ENCODE assay signal across 8 cellular contexts in genomic region chr9:74951107-74951720, GRCh38. TPM values are rescaled to one million over a fixed set of nuclear protein-coding genes. Genes with fewer than 3 reads are reported as not detected.
DNase-seq lines count a peak whose midpoint lies in the region; ATAC-seq and TF ChIP-seq lines count a peak whose summit lies in the region.

No MANE protein-coding gene starts in this region.

- H3K4me3 ChIP-seq in heart right ventricle (peak overlapping the region; percentile 60 to 98 (median 88)), aorta (ENCODE audit: low read length in 2 of 2) (peak overlapping the region; percentile 32 to 82)

- TF ChIP-seq CTCF in heart right ventricle (IDR thresholded peaks at IDR 0.05) (no peak), MCF 10A (IDR thresholded peaks at IDR 0.05; ENCODE audit: unreplicated experiment) (no peak), mesothelial cell of epicardium (IDR thresholded peaks at IDR 0.05; ENCODE audit: unreplicated experiment) (no peak)

- H3K27ac Mint-ChIP-seq in MCF 10A (ENCODE audit: low read depth, unreplicated experiment) (peak overlapping the region; percentile 92), mesothelial cell of epicardium (peak overlapping the region; percentile 94)

- ATAC-seq in heart right ventricle, result no peak
- no peak for ATAC-seq in Right ventricle myocardium superior (ENCODE audit: poor library complexity)
- ATAC-seq in aorta (ENCODE audit: low FRiP score), result no peak
- no peak for ATAC-seq in HG03520 (IDR thresholded peaks at IDR 0.05; ENCODE audit: unreplicated experiment)

- H3K4me1 Mint-ChIP-seq in MCF 10A (ENCODE audit: insufficient read depth, unreplicated experiment), result peaks cover 9% of the 10 kb centered on the region
- H3K4me1 Mint-ChIP-seq in mesothelial cell of epicardium, result peaks cover 12% of the 10 kb centered on the region

- DNase-seq in heart right ventricle (no peak), Right ventricle myocardium superior (no peak), MCF 10A (ENCODE audit: unreplicated experiment) (no peak), mesothelial cell of epicardium (ENCODE audit: low spot score in 2 of 2, unreplicated experiment in 2 of 2) (no peak), aorta (no peak), GF-D8 (lab: John Stamatoyannopoulos, UW) (no peak), COR-L47 (lab: John Stamatoyannopoulos, UW) (no peak)

- no peaks in the 10 kb centered on the region for H3K27me3 Mint-ChIP-seq in MCF 10A (ENCODE audit: insufficient read depth, unreplicated experiment)
- no peaks in the 10 kb centered on the region for H3K27me3 Mint-ChIP-seq in mesothelial cell of epicardium (ENCODE audit: low read depth)

- H3K4me1 ChIP-seq in heart right ventricle (peaks cover 0 to 27% (median 17%) of the 10 kb centered on the region in 9 donors), aorta (ENCODE audit: control insufficient read depth in 1 of 2, insufficient read depth in 2 of 2, low read length in 2 of 2) (no peaks in the 10 kb centered on the region)

- H3K36me3 Mint-ChIP-seq in MCF 10A (ENCODE audit: insufficient read depth, unreplicated experiment) (peaks cover 10% of the 10 kb centered on the region), mesothelial cell of epicardium (peaks cover 3% of the 10 kb centered on the region)

- POLR2A ChIA-PET in MCF 10A (lab: Yijun Ruan, JAX), result interaction anchor here (0.9 to 2.6 kb wide), 5 partner anchors 35 to 137 kb away, joined by 3 to 17 read pairs (median 3); partner anchors contain the start of genes NMRK1, OSTF1 and TRPM6

- H3K9me3 Mint-ChIP-seq in MCF 10A (ENCODE audit: unreplicated experiment), result no peaks in the 10 kb centered on the region
- H3K9me3 Mint-ChIP-seq in mesothelial cell of epicardium, result no peaks in the 10 kb centered on the region

- H3K27me3 ChIP-seq in heart right ventricle (no peaks in the 10 kb centered on the region), aorta (ENCODE audit: control insufficient read depth in 1 of 2, insufficient read depth in 2 of 2, low read length in 1 of 2) (no peaks in the 10 kb centered on the region)

- BruUV-seq in MCF 10A (replicated peaks; lab: Mats Ljungman, UMichigan), result TSS peak; percentile 43

- intact Hi-C loops in heart right ventricle (cut with DNase I), result loop anchor here in 5 of 10 donors (5.0 to 10.0 kb wide), 5 partner anchors 51 to 174 kb away; partner anchors contain the start of genes NMRK1 (in 2 of the 5), OSTF1 (in 2 of the 5) and TRPM6 (in 1 of the 5)
- intact Hi-C loops in Right ventricle myocardium superior (cut with DNase I), result no loop called here
- intact Hi-C loops in MCF 10A (cut with micrococcal nuclease), result loop anchor here (5.0 kb wide), 3 partner anchors 51 to 126 kb away; partner anchors contain the start of gene CARNMT1
- intact Hi-C loops in aorta (cut with DNase I), result loop anchor here (5.0 kb wide), 1 partner anchor 136 kb away; the partner anchor contains the start of genes NMRK1 (in 2 of the 2) and OSTF1 (in 2 of the 2)

- peak overlapping the region; percentile 88 for H3K4me3 Mint-ChIP-seq in MCF 10A (ENCODE audit: unreplicated experiment)
- peak overlapping the region; percentile 91 for H3K4me3 Mint-ChIP-seq in mesothelial cell of epicardium

- peak overlapping the region in 9 of 10 donors; percentile 89 to 99 (median 96) for H3K27ac ChIP-seq in heart right ventricle
- H3K27ac ChIP-seq in aorta (ENCODE audit: low read depth in 1 of 2, low read length in 2 of 2), result no peak overlapping the region

- H3K9me3 ChIP-seq in heart right ventricle, result no peaks in the 10 kb centered on the region
- H3K9me3 ChIP-seq in aorta (ENCODE audit: control insufficient read depth, low read length), result no peaks in the 10 kb centered on the region

- CTCF ChIA-PET in MCF 10A (lab: Yijun Ruan, JAX), result interaction anchor here (0.6 to 8.3 kb wide), 24 partner anchors 9 to 940 kb away, joined by 3 to 170 read pairs (median 4); no protein-coding TSS in a partner anchor

- H3K36me3 ChIP-seq in heart right ventricle (peaks cover 0 to 14% (median 0%) of the 10 kb centered on the region in 9 donors), aorta (ENCODE audit: control insufficient read depth in 1 of 2, insufficient read depth in 2 of 2, low read length in 1 of 2) (no peaks in the 10 kb centered on the region)

- WGBS in heart right ventricle, 2 donors, result 67 to 68% methylated on average over 21 of the region's 21 CpGs
- 70 to 72% methylated on average over 21 of the region's 21 CpGs for WGBS in aorta, 2 donors

RNA-seq across cellular contexts. Expression of gene C9orf40, which starts 1.5 kb away (rescaled TPM):
- total RNA-seq in heart right ventricle (1 to 10 TPM in 9 of 10 donors, under 1 TPM in 1; 0.96 to 2.9 (median 1.9) TPM), Right ventricle myocardium superior (3.0 TPM), MCF 10A (2022) (5.6 and 5.8 TPM in 2 replicates), mesothelial cell of epicardium (4.3 to 5.1 TPM (median 4.8 TPM) in 3 replicates), aorta (1 to 10 TPM; 3.8 to 5.8 TPM)
- polyA plus RNA-seq in heart right ventricle (1 to 10 TPM; 1.7 to 2.0 TPM), aorta (1 to 10 TPM; 2.3 to 4.0 TPM)

Comparison
In these comparisons a context has a peak if more than half of its experiments do, and no peak if none do; other contexts are left out.
1. H3K27ac ChIP-seq: peak in heart right ventricle (9 of 10); none in aorta (0 of 2).